2 cellular contexts compared by ENCODE assay signal in the genomic region with DNA sequence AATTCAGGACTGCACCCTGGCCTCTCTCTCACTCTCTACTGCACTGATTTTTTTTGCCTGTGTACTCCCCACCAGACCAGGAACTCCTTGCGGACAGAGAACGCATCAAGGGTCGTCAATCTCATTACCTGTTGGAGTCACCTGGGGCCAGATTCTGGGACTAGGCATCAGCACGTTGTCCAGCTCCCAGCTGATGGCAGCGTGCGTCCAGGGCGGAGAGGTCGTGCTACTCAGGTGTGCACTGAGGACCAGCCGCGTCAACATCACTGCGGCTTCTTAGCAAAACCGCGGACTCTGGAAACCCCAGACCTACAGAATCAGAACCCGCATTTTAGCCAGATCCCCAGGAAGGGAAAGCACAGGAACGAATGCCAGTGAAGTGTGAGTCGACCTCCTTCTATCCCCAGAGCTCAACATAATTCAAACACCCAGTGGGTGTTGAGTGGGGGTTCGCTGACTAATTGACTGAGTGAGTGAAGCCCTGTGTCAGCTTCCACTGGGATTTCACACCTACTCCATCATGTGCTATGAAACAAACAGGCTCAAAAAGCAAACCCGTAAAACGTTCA.
A peak's percentile ranks its signal among the peaks of the same experiment; 100 is the strongest.
TF ChIP-seq lines count a peak whose summit lies in the region.

No MANE protein-coding gene starts in this region.

TF ChIP-seq in HEK293, 187 proteins besides CTCF, POLR2A, EP300 and RAD21:
- TF ChIP-seq RBAK (tag by site-specific recombination; IDR thresholded peaks at IDR 0.05), result no peak
- TF ChIP-seq ZNF561 (tag by site-specific recombination; IDR thresholded peaks at IDR 0.05; ENCODE audit: borderline replicate concordance), result no peak
- peak; percentile 86 for TF ChIP-seq ZFHX2 (tag by site-specific recombination; conservative IDR thresholded peaks at IDR 0.05)
- TF ChIP-seq EGR2 (tag by site-specific recombination; IDR thresholded peaks at IDR 0.05; ENCODE audit: low read depth), result peak; percentile 84
- peak; percentile 47 for TF ChIP-seq ZIC2 (tag by site-specific recombination; IDR thresholded peaks at IDR 0.05)
- no peak for TF ChIP-seq ZFP3 (tag by site-specific recombination; IDR thresholded peaks at IDR 0.05; ENCODE audit: low read depth)
- TF ChIP-seq FEZF1 (tag by site-specific recombination; IDR thresholded peaks at IDR 0.05), result peak; percentile 45; the same call in 1 of the 2 replicates
- no peak for TF ChIP-seq ZBTB48 (tag by site-specific recombination; IDR thresholded peaks at IDR 0.05)
- TF ChIP-seq ZNF362 (tag by site-specific recombination; IDR thresholded peaks at IDR 0.05), result no peak

TF ChIP-seq in GM12878, 131 proteins besides CTCF, POLR2A, EP300 and RAD21:
- no peak for TF ChIP-seq MEF2B (IDR thresholded peaks at IDR 0.05; ENCODE audit: partially characterized antibody, poor library complexity, severe bottlenecking)
- TF ChIP-seq, protein P1, sequence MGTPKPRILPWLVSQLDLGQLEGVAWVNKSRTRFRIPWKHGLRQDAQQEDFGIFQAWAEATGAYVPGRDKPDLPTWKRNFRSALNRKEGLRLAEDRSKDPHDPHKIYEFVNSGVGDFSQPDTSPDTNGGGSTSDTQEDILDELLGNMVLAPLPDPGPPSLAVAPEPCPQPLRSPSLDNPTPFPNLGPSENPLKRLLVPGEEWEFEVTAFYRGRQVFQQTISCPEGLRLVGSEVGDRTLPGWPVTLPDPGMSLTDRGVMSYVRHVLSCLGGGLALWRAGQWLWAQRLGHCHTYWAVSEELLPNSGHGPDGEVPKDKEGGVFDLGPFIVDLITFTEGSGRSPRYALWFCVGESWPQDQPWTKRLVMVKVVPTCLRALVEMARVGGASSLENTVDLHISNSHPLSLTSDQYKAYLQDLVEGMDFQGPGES (IDR thresholded peaks at IDR 0.05), result no peak
- TF ChIP-seq ZNF24 (IDR thresholded peaks at IDR 0.05), result no peak
- no peak for TF ChIP-seq MLLT1 (IDR thresholded peaks at IDR 0.05)
